7 cellular contexts compared by ENCODE assay signal in genomic region chr1:111981871-111982270, GRCh38. TPM values are rescaled to one million over a fixed set of nuclear protein-coding genes. Genes with fewer than 3 reads are reported as not detected.
"Had no signal": no experiment of that assay in that cellular context is flagged by ENCODE, and none has a peak within 500 bp of the region (broad histone marks: within the 10 kb centered on the region; RNA-seq: fewer than 3 reads in every experiment).

No MANE protein-coding gene starts in this region.

- ATAC-seq: GM23338, HepG2 had no signal

- H2AFZ ChIP-seq: GM23338 had no signal

- H3K4me3 ChIP-seq: GM23338 had no signal

- DNase-seq: H9, HCEC 1CT had no signal

- H3K27ac ChIP-seq: HL-60 had no signal

- H3K4me2 ChIP-seq: GM23338 had no signal

RNA-seq across cellular contexts. Expression of gene KCND3, which starts 7.6 kb away (rescaled TPM):
- total RNA-seq: HepG2, HT1080 had no signal
- polyA plus RNA-seq: IgD-negative memory B cell had no signal
